In genomic region chr4:143513314-143514211, GRCh38 we compare ENCODE assay signal across 1 cellular context.
A peak's percentile ranks its signal among the peaks of the same experiment; 100 is the strongest.
TF ChIP-seq lines count a peak whose summit lies in the region.

Gene SMARCA5 (plus strand): TSS chr4:143513702. CDS start chr4:143513925, 223 bp downstream.

TF ChIP-seq in K562, 482 proteins besides CTCF, POLR2A, EP300 and RAD21 (continued from another document and continues in another):
- TF ChIP-seq ZNF318 (IDR thresholded peaks at IDR 0.05; ENCODE audit: borderline replicate concordance in 1 of 2, low read depth in 1 of 2) (peak in 1 of 2 experiments; percentile 51; a peak in 1 of 4 replicates), TRIM25 (IDR thresholded peaks at IDR 0.05; ENCODE audit: borderline replicate concordance) (no peak), CBFB (CRISPR knock-in tag; IDR thresholded peaks at IDR 0.05) (peak; percentile 37; the same call in 1 of the 2 replicates), SLC30A9 (CRISPR knock-in tag; IDR thresholded peaks at IDR 0.05) (no peak), POLR2G (IDR thresholded peaks at IDR 0.05; ENCODE audit: low read depth, low read length) (peak; percentile 93), HDAC1 (IDR thresholded peaks at IDR 0.05) (peak in 1 of 2 experiments; percentile 73; a peak in 2 of 4 replicates), MXD1 (CRISPR knock-in tag; IDR thresholded peaks at IDR 0.05; ENCODE audit: borderline replicate concordance, poor library complexity, severe bottlenecking) (no peak), NR3C1 (CRISPR knock-in tag; IDR thresholded peaks at IDR 0.05) (0 out of 2 replicates have a peak, but pooled peaks have one; percentile 47), DMBX1 (CRISPR knock-in tag; IDR thresholded peaks at IDR 0.05; ENCODE audit: borderline replicate concordance) (0 out of 2 replicates have a peak, but pooled peaks have one; percentile 38), NCOA6 (IDR thresholded peaks at IDR 0.05) (peak; percentile 98), BCLAF1 (IDR thresholded peaks at IDR 0.05; ENCODE audit: borderline replicate concordance in 1 of 2, control insufficient read depth in 1 of 2, low read depth in 2 of 2, low read length in 1 of 2) (no peak), IRF2 (CRISPR knock-in tag; IDR thresholded peaks at IDR 0.05) (no peak), ZFP1 (CRISPR knock-in tag; IDR thresholded peaks at IDR 0.05) (no peak), U2AF2 (optimal IDR thresholded peaks at IDR 0.05; ENCODE audit: low read depth, low read length) (no peak), EP400 (IDR thresholded peaks at IDR 0.05) (peak; percentile 85), RUNX1 (IDR thresholded peaks at IDR 0.05; ENCODE audit: low read depth) (0 out of 2 replicates have a peak, but pooled peaks have one; percentile 56), KLF13 (tag; IDR thresholded peaks at IDR 0.05; ENCODE audit: borderline replicate concordance, low read depth) (peak; percentile 84), HSF4 (CRISPR knock-in tag; IDR thresholded peaks at IDR 0.05; ENCODE audit: borderline replicate concordance) (no peak), TFAP4 (CRISPR knock-in tag; IDR thresholded peaks at IDR 0.05; ENCODE audit: borderline replicate concordance) (peak; percentile 85; the same call in 1 of the 2 replicates), DNMT1 (IDR thresholded peaks at IDR 0.05) (no peak), NCOA2 (IDR thresholded peaks at IDR 0.05; ENCODE audit: partially characterized antibody in 2 of 2) (no peak), KAT7 (CRISPR knock-in tag; IDR thresholded peaks at IDR 0.05; ENCODE audit: borderline replicate concordance) (peak; percentile 94), CREM (IDR thresholded peaks at IDR 0.05; ENCODE audit: low read depth) (peak; percentile 70), ATF4 (CRISPR knock-in tag; IDR thresholded peaks at IDR 0.05) (no peak), SP2 (IDR thresholded peaks at IDR 0.05; ENCODE audit: extremely low read depth, low read depth, low read length, poor library complexity, severe bottlenecking) (no peak), CHD2 (IDR thresholded peaks at IDR 0.05; ENCODE audit: low read depth, low read length) (peak; percentile 99), ZBED1 (IDR thresholded peaks at IDR 0.05) (peak; percentile 46; the same call in 1 of the 2 replicates), ZNF589 (CRISPR knock-in tag; IDR thresholded peaks at IDR 0.05; ENCODE audit: low read depth) (no peak), MITF (IDR thresholded peaks at IDR 0.05) (peak; percentile 54; the same call in 1 of the 2 replicates), POLR2H (tag; IDR thresholded peaks at IDR 0.05; ENCODE audit: low read depth) (peak; percentile 50; the same call in 1 of the 2 replicates), HMBOX1 (IDR thresholded peaks at IDR 0.05) (peak; percentile 66; the same call in 1 of the 2 replicates)
